ENCODE assay signal across 9 cellular contexts in genomic region chr2:20241973-20242726, GRCh38. TPM values are rescaled to one million over a fixed set of nuclear protein-coding genes. Genes with fewer than 3 reads are reported as not detected.
DNase-seq lines count a peak whose midpoint lies in the region; ATAC-seq, FAIRE-seq and TF ChIP-seq lines count a peak whose summit lies in the region.
"Had no signal": no experiment of that assay in that cellular context is flagged by ENCODE, and none has a peak within 500 bp of the region (broad histone marks: within the 10 kb centered on the region; RNA-seq: fewer than 3 reads in every experiment).

No MANE protein-coding gene starts in this region.

- H4K20me1 ChIP-seq in KMS-11 (ENCODE audit: insufficient read depth) = no peaks in the 10 kb centered on the region

- no peak overlapping the region for H3K4me3 ChIP-seq in KMS-11 (IDR thresholded peaks at IDR 0.05; ENCODE audit: insufficient read depth, low read depth, low read length)
- no peak overlapping the region for H3K4me3 ChIP-seq in bronchial epithelial cell (ENCODE audit: low read depth, low read length)

- no peak for DNase-seq in bronchial epithelial cell (ENCODE audit: low read depth)
- peak in 5 of 10 donors; percentile 16 to 46 (median 29) for DNase-seq in naive thymus-derived CD8-positive, alpha-beta T cell
- DNase-seq in NCI-H446 treated with DMSO at 0.1 percent for 48 hours (lab: John Stamatoyannopoulos, UW) = no peak
- DNase-seq in middle frontal gyrus (ENCODE audit: extremely low spot score, low spot score) = no peak
- no peak for DNase-seq in effector CD4-positive, alpha-beta T cell

- H3K27ac Mint-ChIP-seq in naive thymus-derived CD8-positive, alpha-beta T cell = peak overlapping the region in 8 of 10 donors; percentile 41 to 90 (median 75)

- H3K36me3 Mint-ChIP-seq in naive thymus-derived CD8-positive, alpha-beta T cell = peaks cover 0 to 13% (median 7%) of the 10 kb centered on the region in 3 donors

- H2AFZ ChIP-seq in KMS-11 (ENCODE audit: low read depth) = no peak overlapping the region

- no peak for FAIRE-seq in bronchial epithelial cell (lab: Jason Lieb, UNC)
- FAIRE-seq: GM18507 had no signal

- peak overlapping the region; percentile 30 to 85 (median 67) for H3K4me3 Mint-ChIP-seq in naive thymus-derived CD8-positive, alpha-beta T cell

- no peaks in the 10 kb centered on the region for H3K4me1 ChIP-seq in KMS-11 (ENCODE audit: low read depth, poor library complexity, severe bottlenecking)

- H3K4me1 Mint-ChIP-seq in naive thymus-derived CD8-positive, alpha-beta T cell = peaks cover 5 to 17% (median 11%) of the 10 kb centered on the region in 4 donors

- POLR2A ChIA-PET in naive thymus-derived CD8-positive, alpha-beta T cell (lab: Charles Lee) = no interaction called here

- H3K9ac ChIP-seq in KMS-11 = no peak overlapping the region

- peaks cover 0 to 12% (median 0%) of the 10 kb centered on the region in 9 donors for H3K9me3 Mint-ChIP-seq in naive thymus-derived CD8-positive, alpha-beta T cell

- peaks cover 0 to 10% (median 2%) of the 10 kb centered on the region in 5 donors for H3K27me3 Mint-ChIP-seq in naive thymus-derived CD8-positive, alpha-beta T cell

- TF ChIP-seq CTCF in C4-2B (conservative IDR thresholded peaks at IDR 0.05) (peak; percentile 68), KMS-11 (conservative IDR thresholded peaks at IDR 0.05; ENCODE audit: low read depth, low read length) (peak; percentile 42), bronchial epithelial cell (IDR thresholded peaks at IDR 0.05; ENCODE audit: insufficient read depth, low read length, severe bottlenecking) (peak; percentile 33)

- H3K36me3 ChIP-seq in KMS-11 (ENCODE audit: insufficient read depth) (no peaks in the 10 kb centered on the region), bronchial epithelial cell (ENCODE audit: control insufficient read depth, insufficient read depth, low read length) (no peaks in the 10 kb centered on the region)

- H3K27me3 ChIP-seq in KMS-11 (ENCODE audit: insufficient read depth, low read depth) = no peaks in the 10 kb centered on the region
- no peaks in the 10 kb centered on the region for H3K27me3 ChIP-seq in bronchial epithelial cell (ENCODE audit: control insufficient read depth, insufficient read depth, low read length)

- H3K4me2 ChIP-seq in KMS-11 = no peak overlapping the region

- H3K79me2 ChIP-seq in KMS-11 (ENCODE audit: insufficient read depth, low read depth) = no peaks in the 10 kb centered on the region

- H3K27ac ChIP-seq in C4-2B (no peak overlapping the region), KMS-11 (no peak overlapping the region)

- peak; percentile 59 to 61 for ATAC-seq in naive thymus-derived CD8-positive, alpha-beta T cell
- ATAC-seq in GM21576 (IDR thresholded peaks at IDR 0.05; ENCODE audit: unreplicated experiment) = no peak

RNA-seq across cellular contexts. Expression of gene SDC1, which starts 17.2 kb away (rescaled TPM):
- total RNA-seq in bronchial epithelial cell = 1,084 and 1,308 TPM in 2 replicates
- not detected for total RNA-seq in naive thymus-derived CD8-positive, alpha-beta T cell
- not detected for polyA plus RNA-seq in naive thymus-derived CD8-positive, alpha-beta T cell

Comparison
In these comparisons a context has a peak if more than half of its experiments do, and no peak if none do; other contexts are left out.
1. RNA of gene SDC1, which starts 17.2 kb away (total RNA-seq): 1,084 to 1,308 TPM in bronchial epithelial cell; not detected in naive thymus-derived CD8-positive, alpha-beta T cell; every median in the first group is over 1,000 times any median in the second.
2. Peak in every context shown above with its lines, with median percentiles within 50 percentile points of each other: CTCF ChIP-seq.